In the genomic region with DNA sequence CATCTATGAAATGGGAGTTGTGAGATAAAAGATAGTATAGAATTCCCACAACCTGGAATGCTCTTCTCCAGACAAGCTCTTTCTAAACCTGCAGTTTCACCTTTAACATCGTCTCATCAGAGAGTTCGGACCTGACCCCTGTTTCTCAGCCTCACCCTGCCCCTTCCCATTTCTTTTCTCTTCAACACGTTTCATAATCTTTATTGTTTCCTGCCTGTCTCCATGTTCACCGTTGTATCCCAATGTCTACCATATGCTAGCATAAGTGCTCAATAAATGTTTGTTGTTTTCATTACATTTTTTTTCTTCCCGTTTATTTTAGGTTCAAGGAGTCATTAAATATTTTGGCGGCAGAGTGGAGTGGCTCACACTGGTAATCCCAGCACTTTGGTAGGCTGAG, we compare ENCODE assay signal across 21 cellular contexts.
"Had no signal": no experiment of that assay in that cellular context is flagged by ENCODE, and none has a peak within 500 bp of the region (broad histone marks: within the 10 kb centered on the region; RNA-seq: fewer than 3 reads in every experiment).

No MANE protein-coding gene starts in this region.

- H3K27me3 ChIP-seq: foreskin keratinocyte, neural progenitor cell, upper lobe of right lung had no signal

- H3K36me3 Mint-ChIP-seq: brain, naive B cell, neural progenitor cell had no signal

- H2AFZ ChIP-seq: neural progenitor cell had no signal

- H3K27ac ChIP-seq: foreskin keratinocyte, neural progenitor cell, prostate gland, upper lobe of right lung had no signal

- H3K4me1 ChIP-seq: foreskin keratinocyte, prostate gland, upper lobe of right lung had no signal

- H3K36me3 ChIP-seq: neural progenitor cell, prostate gland, upper lobe of right lung had no signal

- H3K9me3 Mint-ChIP-seq: activated B cell treated with CpG ODN at 0.5 μM for 24 hours, brain, naive B cell, neural progenitor cell had no signal

- H3K4me3 ChIP-seq: lung, neural progenitor cell, prostate gland, upper lobe of right lung had no signal

- H3K9me3 ChIP-seq: prostate gland, upper lobe of right lung had no signal

- H3K4me1 Mint-ChIP-seq: activated B cell treated with CpG ODN at 0.5 μM for 24 hours, naive B cell had no signal

- DNase-seq: activated B cell treated with CpG ODN at 0.5 μM for 24 hours; activated CD4-positive, alpha-beta T cell treated with anti-CD3 and anti-CD28 coated beads for 4 hours; activated CD4-positive, alpha-beta T cell treated with anti-CD3 and anti-CD28 coated beads, Interleukin-2, amount 50 U/mL, for 48 hours; activated CD8-positive, alpha-beta memory T cell treated with anti-CD3 and anti-CD28 coated beads, Interleukin-2, amount 50 U/mL, for 48 hours; activated effector memory CD4-positive, alpha-beta T cell treated with Interleukin-2 at 50 U/mL for 16 hours; activated naive CD4-positive, alpha-beta T cell treated with anti-CD3 and anti-CD28 coated beads, Interleukin-2, amount 50 U/mL, for 16 hours; activated T-cell treated with anti-CD3 and anti-CD28 coated beads, Interleukin-2, amount 50 U/mL, for 48 hours; aorta; dermis blood vessel endothelial cell; effector CD8-positive, alpha-beta T cell; erythroblast; foreskin keratinocyte; naive B cell; stimulated activated CD4-positive, alpha-beta T cell treated with anti-CD3 and anti-CD28 coated beads, Interleukin-4, amount 100 ng/mL, for 24 hours; stimulated activated naive CD8-positive, alpha-beta T cell treated with anti-CD3 and anti-CD28 coated beads, Interleukin-15, Interleukin-2, amounts not matched to agents 100 U/mL and 50 U/mL, for 24 hours; T1000; upper lobe of right lung had no signal

- ATAC-seq: foreskin keratinocyte; stimulated activated naive CD8-positive, alpha-beta T cell treated with anti-CD3 and anti-CD28 coated beads, Interleukin-15, Interleukin-2, amounts not matched to agents 100 U/mL and 50 U/mL, for 24 hours; upper lobe of right lung had no signal

- H3K4me2 ChIP-seq: neural progenitor cell had no signal

- H3K9ac ChIP-seq: neural progenitor cell had no signal

- H3K4me3 Mint-ChIP-seq: activated B cell treated with CpG ODN at 0.5 μM for 24 hours, brain, naive B cell, neural progenitor cell had no signal

- H3K27ac Mint-ChIP-seq: activated B cell treated with CpG ODN at 0.5 μM for 24 hours, brain, neural progenitor cell had no signal
